10 cellular contexts compared by ENCODE assay signal in genomic region chr10:73814896-73815718, GRCh38. TPM values are rescaled to one million over a fixed set of nuclear protein-coding genes. Genes with fewer than 3 reads are reported as not detected.
A peak's percentile ranks its signal among the peaks of the same experiment; 100 is the strongest.
DNase-seq lines count a peak whose midpoint lies in the region; ATAC-seq and TF ChIP-seq lines count a peak whose summit lies in the region.
"Had no signal": no experiment of that assay in that cellular context is flagged by ENCODE, and none has a peak within 500 bp of the region (broad histone marks: within the 10 kb centered on the region; RNA-seq: fewer than 3 reads in every experiment).

No MANE protein-coding gene starts in this region.

- POLR2A ChIA-PET in A673 (lab: Charles Lee; ENCODE audit: low non-redundant PET), result no interaction called here

- H3K4me1 ChIP-seq in A673 (ENCODE audit: insufficient read depth, low read length, poor library complexity, severe bottlenecking) (no peaks in the 10 kb centered on the region), RWPE2 (ENCODE audit: insufficient read depth, poor library complexity, severe bottlenecking) (peaks cover 28% of the 10 kb centered on the region), left lung (peaks cover 9 to 62% of the 10 kb centered on the region in 2 donors)

- TF ChIP-seq CTCF in A673 (conservative IDR thresholded peaks at IDR 0.05; ENCODE audit: low read depth, low read length) (peak; percentile 49; the same call in 1 of the 2 replicates), GM12874 (IDR thresholded peaks at IDR 0.05; ENCODE audit: insufficient read depth, low read depth, low read length) (0 out of 2 replicates have a peak, but pooled peaks have one; percentile 29), RWPE2 (IDR thresholded peaks at IDR 0.05; ENCODE audit: poor library complexity, severe bottlenecking) (peak; percentile 14), fibroblast of villous mesenchyme (IDR thresholded peaks at IDR 0.05; ENCODE audit: insufficient read depth, low read depth, low read length) (peak; percentile 20), left lung (IDR thresholded peaks at IDR 0.05) (peak in 1 of 2 donors; percentile 18)

- BruUV-seq in A673 (replicated peaks; lab: Mats Ljungman, UMichigan), result no TSS peak

- H3K27ac ChIP-seq in A673 (ENCODE audit: low read depth, low read length, poor library complexity, severe bottlenecking) (no peak overlapping the region), RWPE2 (ENCODE audit: poor library complexity, severe bottlenecking) (peak overlapping the region; percentile 84), left lung (no peak overlapping the region)
- H3K27ac ChIP-seq: colonic mucosa had no signal

- H3K4me3 ChIP-seq in A673 (ENCODE audit: low read depth, low read length, poor library complexity, severe bottlenecking) (no peak overlapping the region), RWPE2 (ENCODE audit: severe bottlenecking) (no peak overlapping the region), fibroblast of villous mesenchyme (ENCODE audit: low read depth, low read length) (no peak overlapping the region), left lung (no peak overlapping the region)
- H3K4me3 ChIP-seq: colonic mucosa had no signal

- intact Hi-C loops in A673 (cut with micrococcal nuclease; ENCODE audit: unreplicated experiment) (no loop called here), left lung (cut with DNase I) (no loop called here)

- peaks cover 5% of the 10 kb centered on the region for H3K36me3 ChIP-seq in A673 (ENCODE audit: insufficient read depth, low read length, poor library complexity, severe bottlenecking)
- H3K36me3 ChIP-seq in RWPE2 (ENCODE audit: low read depth), result peaks cover 9% of the 10 kb centered on the region
- peaks cover 0 to 39% of the 10 kb centered on the region in 2 donors for H3K36me3 ChIP-seq in left lung
- H3K36me3 ChIP-seq: colonic mucosa had no signal

- DNase-seq in A673 (ENCODE audit: low spot score), result peak; percentile 49
- no peak for DNase-seq in RWPE2 (ENCODE audit: low spot score)
- DNase-seq in fibroblast of villous mesenchyme (ENCODE audit: low read depth), result no peak
- DNase-seq in NCI-H1417 (lab: John Stamatoyannopoulos, UW), result no peak
- DNase-seq in left lung, result no peak
- DNase-seq in NCI-H1694 treated with DMSO at 0.1 percent for 48 hours (lab: John Stamatoyannopoulos, UW), result no peak
- DNase-seq in activated CD4-positive, alpha-beta T cell treated with anti-CD3 and anti-CD28 coated beads for 4 hours, result no peak
- DNase-seq: colonic mucosa, NCI-H187 had no signal

- H3K27me3 ChIP-seq in A673 (replicated peaks; ENCODE audit: insufficient read depth, low read depth, low read length, poor library complexity), result no peaks in the 10 kb centered on the region
- no peaks in the 10 kb centered on the region for H3K27me3 ChIP-seq in RWPE2 (ENCODE audit: insufficient read depth, poor library complexity, severe bottlenecking)
- H3K27me3 ChIP-seq in left lung, result no peaks in the 10 kb centered on the region
- H3K27me3 ChIP-seq: colonic mucosa had no signal

- CTCF ChIA-PET in A673 (lab: Charles Lee), result no interaction called here

- ATAC-seq in RWPE2 (ENCODE audit: low read depth) (no peak), left lung (no peak)

- H3K9me3 ChIP-seq in A673 (ENCODE audit: low read depth, low read length, poor library complexity, severe bottlenecking) (no peaks in the 10 kb centered on the region), RWPE2 (ENCODE audit: severe bottlenecking) (no peaks in the 10 kb centered on the region), left lung (no peaks in the 10 kb centered on the region)
- H3K9me3 ChIP-seq: colonic mucosa had no signal

RNA-seq across cellular contexts. Expression of gene NDST2, which starts 3.7 kb away (rescaled TPM):
- total RNA-seq in A673 (2021) (23.1 and 28.9 TPM in 2 replicates), fibroblast of villous mesenchyme (19.3 and 22.0 TPM in 2 replicates), left lung (10 to 100 TPM; 24.1 to 32.2 TPM)

RNA-seq across cellular contexts. Expression of gene ZSWIM8, which starts 29.7 kb away (rescaled TPM):
- total RNA-seq in A673 (2021) (71.3 and 81.1 TPM in 2 replicates), fibroblast of villous mesenchyme (70.2 and 82.5 TPM in 2 replicates), left lung (100 to 1,000 TPM; 103 to 112 TPM)

RNA-seq across cellular contexts. Expression of gene CHCHD1, which starts 33.3 kb away (rescaled TPM):
- 37.5 and 37.7 TPM in 2 replicates for total RNA-seq in A673 (2021)
- total RNA-seq in fibroblast of villous mesenchyme, result 16.8 and 22.5 TPM in 2 replicates
- 10 to 100 TPM; 24.8 to 27.5 TPM for total RNA-seq in left lung

RNA-seq across cellular contexts. Expression of gene CAMK2G, which starts 59.2 kb away (rescaled TPM):
- total RNA-seq in A673 (2021) (32.7 and 40.3 TPM in 2 replicates), fibroblast of villous mesenchyme (30.6 and 36.7 TPM in 2 replicates), left lung (10 to 100 TPM; 28.9 to 36.6 TPM)
